ENCODE assay signal across 1 cellular context in genomic region chr2:161159829-161160225, GRCh38.
A peak's percentile ranks its signal among the peaks of the same experiment; 100 is the strongest.
TF ChIP-seq lines count a peak whose summit lies in the region.

No MANE protein-coding gene starts in this region.

TF ChIP-seq in HepG2, 621 proteins besides CTCF, POLR2A, EP300 and RAD21 (continued from another document and continues in another):
- TF ChIP-seq ZNF343 (CRISPR knock-in tag; IDR thresholded peaks at IDR 0.05) (no peak), ISL2 (CRISPR knock-in tag; IDR thresholded peaks at IDR 0.05) (peak; percentile 82), ZHX2 (IDR thresholded peaks at IDR 0.05; ENCODE audit: low read depth) (no peak), ZHX2 (CRISPR knock-in tag; IDR thresholded peaks at IDR 0.05; ENCODE audit: borderline replicate concordance) (peak; percentile 77; the same call in 1 of the 2 replicates), NCOA2 (CRISPR knock-in tag; IDR thresholded peaks at IDR 0.05) (peak; percentile 76), ATF2 (CRISPR knock-in tag; IDR thresholded peaks at IDR 0.05) (peak; percentile 55; the same call in 1 of the 2 replicates), NONO (IDR thresholded peaks at IDR 0.05) (no peak), NONO (CRISPR knock-in tag; conservative IDR thresholded peaks at IDR 0.05) (no peak; the same call in 1 of the 2 replicates), POGK (CRISPR knock-in tag; conservative IDR thresholded peaks at IDR 0.05) (no peak), SUZ12 (IDR thresholded peaks at IDR 0.05; ENCODE audit: low read depth, low read length) (no peak), NFE2L1 (CRISPR knock-in tag; IDR thresholded peaks at IDR 0.05; ENCODE audit: borderline replicate concordance) (no peak), PAXIP1 (CRISPR knock-in tag; conservative IDR thresholded peaks at IDR 0.05) (peak; percentile 93), ZNF468 (CRISPR knock-in tag; IDR thresholded peaks at IDR 0.05) (no peak), BATF2 (CRISPR knock-in tag; IDR thresholded peaks at IDR 0.05) (no peak), AGO2 (optimal IDR thresholded peaks at IDR 0.05; ENCODE audit: low read depth, low read length) (no peak), KDM6A (CRISPR knock-in tag; IDR thresholded peaks at IDR 0.05; ENCODE audit: low read depth) (peak; percentile 59; the same call in 1 of the 2 replicates), IKZF1 (IDR thresholded peaks at IDR 0.05) (no peak), ZNF598 (CRISPR knock-in tag; IDR thresholded peaks at IDR 0.05; ENCODE audit: borderline replicate concordance) (no peak), GATA4 (IDR thresholded peaks at IDR 0.05; ENCODE audit: borderline replicate concordance, low read depth) (no peak), ZNF121 (CRISPR knock-in tag; IDR thresholded peaks at IDR 0.05) (no peak), ZNF205 (CRISPR knock-in tag; IDR thresholded peaks at IDR 0.05) (no peak), ZNF10 (CRISPR knock-in tag; IDR thresholded peaks at IDR 0.05; ENCODE audit: borderline replicate concordance, low read depth) (no peak), ZUFSP (CRISPR knock-in tag; IDR thresholded peaks at IDR 0.05; ENCODE audit: borderline replicate concordance) (no peak), CC2D1A (CRISPR knock-in tag; IDR thresholded peaks at IDR 0.05) (no peak), ZKSCAN8 (CRISPR knock-in tag; IDR thresholded peaks at IDR 0.05; ENCODE audit: borderline replicate concordance) (0 out of 2 replicates have a peak, but pooled peaks have one; percentile 3), CSRNP2 (CRISPR knock-in tag; conservative IDR thresholded peaks at IDR 0.05; ENCODE audit: low read depth) (no peak), PPARG (CRISPR knock-in tag; conservative IDR thresholded peaks at IDR 0.05) (no peak), FOXJ3 (CRISPR knock-in tag; IDR thresholded peaks at IDR 0.05; ENCODE audit: borderline replicate concordance) (peak; percentile 84; the same call in 1 of the 2 replicates), ZSCAN5A (CRISPR knock-in tag; IDR thresholded peaks at IDR 0.05; ENCODE audit: borderline replicate concordance) (no peak), SRY (CRISPR knock-in tag; IDR thresholded peaks at IDR 0.05) (no peak), ZNF264 (CRISPR knock-in tag; IDR thresholded peaks at IDR 0.05) (peak; percentile 26), ZSCAN21 (CRISPR knock-in tag; IDR thresholded peaks at IDR 0.05; ENCODE audit: borderline replicate concordance) (no peak), CBX5 (CRISPR knock-in tag; IDR thresholded peaks at IDR 0.05; ENCODE audit: borderline replicate concordance) (no peak), ZNF12 (CRISPR knock-in tag; IDR thresholded peaks at IDR 0.05) (no peak), KLF15 (CRISPR knock-in tag; IDR thresholded peaks at IDR 0.05; ENCODE audit: borderline replicate concordance) (no peak), ZNF720 (CRISPR knock-in tag; IDR thresholded peaks at IDR 0.05) (no peak), MAFF (IDR thresholded peaks at IDR 0.05; ENCODE audit: low read depth, low read length) (peak; percentile 43; the same call in 1 of the 2 replicates), ZNF564 (CRISPR knock-in tag; IDR thresholded peaks at IDR 0.05) (no peak), HINFP (CRISPR knock-in tag; IDR thresholded peaks at IDR 0.05; ENCODE audit: low read depth) (no peak), NCOA5 (CRISPR knock-in tag; IDR thresholded peaks at IDR 0.05) (no peak), ZNF782 (CRISPR knock-in tag; IDR thresholded peaks at IDR 0.05; ENCODE audit: borderline replicate concordance) (no peak), SNAPC2 (CRISPR knock-in tag; IDR thresholded peaks at IDR 0.05) (no peak), CREB1 (IDR thresholded peaks at IDR 0.05) (no peak), CREB1 (CRISPR knock-in tag; IDR thresholded peaks at IDR 0.05) (peak; percentile 79), ZNF383 (CRISPR knock-in tag; IDR thresholded peaks at IDR 0.05; ENCODE audit: borderline replicate concordance) (no peak), FOXA1 (IDR thresholded peaks at IDR 0.05) (peak; percentile 94), FOXA1 (CRISPR knock-in tag; IDR thresholded peaks at IDR 0.05) (peak; percentile 75), ZFP36L1 (CRISPR knock-in tag; IDR thresholded peaks at IDR 0.05) (peak; percentile 35; the same call in 1 of the 2 replicates)
